15 cellular contexts compared by ENCODE assay signal in the genomic region with DNA sequence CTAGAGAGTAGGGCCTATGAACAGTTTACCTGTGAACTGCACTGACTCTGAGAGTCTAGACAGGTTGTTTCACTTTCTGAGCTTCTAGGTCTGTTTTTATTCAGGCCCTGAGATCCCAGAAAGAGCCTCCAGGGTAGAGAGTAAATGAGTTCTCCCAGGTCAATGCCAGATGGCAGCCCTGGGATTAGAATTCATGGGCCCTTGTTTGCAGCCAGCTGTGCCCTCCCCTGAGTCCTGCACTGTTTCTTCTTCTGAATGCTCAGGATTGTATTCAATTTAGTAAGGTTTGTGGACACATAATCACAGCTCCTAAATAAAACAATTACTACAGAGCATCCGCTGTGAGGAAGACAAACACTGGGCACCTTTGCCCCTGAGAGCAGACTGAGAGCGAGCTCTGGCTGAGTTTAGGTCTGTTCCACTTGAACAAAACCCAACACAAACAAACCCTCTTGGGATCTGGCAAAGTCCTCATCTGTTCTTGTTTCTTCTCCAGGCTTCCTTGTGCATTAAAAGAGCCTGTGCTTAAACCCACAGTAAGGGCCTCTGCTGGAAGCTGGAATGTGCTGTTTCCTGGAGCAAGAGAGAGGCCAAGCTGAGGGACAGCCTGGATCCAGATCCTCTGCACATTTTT. TPM values are rescaled to one million over a fixed set of nuclear protein-coding genes. Genes with fewer than 3 reads are reported as not detected.
A peak's percentile ranks its signal among the peaks of the same experiment; 100 is the strongest.
DNase-seq lines count a peak whose midpoint lies in the region; ATAC-seq and TF ChIP-seq lines count a peak whose summit lies in the region.
"Had no signal": no experiment of that assay in that cellular context is flagged by ENCODE, and none has a peak within 500 bp of the region (broad histone marks: within the 10 kb centered on the region; RNA-seq: fewer than 3 reads in every experiment).

No MANE protein-coding gene starts in this region.

- H4K91ac ChIP-seq in IMR-90 (ENCODE audit: insufficient read depth, low read depth, low read length), result no peak overlapping the region

- no peak overlapping the region for H3K4me3 ChIP-seq in IMR-90 (ENCODE audit: insufficient read depth, low read depth, low read length)
- H3K4me3 ChIP-seq: breast epithelium, SJSA1 had no signal

- in situ Hi-C loops in IMR-90 (cut with MboI; ENCODE audit: low sequenced_read_pairs), result no loop called here

- H3K56ac ChIP-seq in IMR-90 (ENCODE audit: extremely low read depth, insufficient read depth, low read length), result no peak overlapping the region

- no peak overlapping the region for H3K4ac ChIP-seq in IMR-90 (ENCODE audit: low read depth, low read length)

- H4K8ac ChIP-seq in IMR-90 (ENCODE audit: low read depth in 2 of 2, low read length in 2 of 2), result no peak overlapping the region

- dilution Hi-C loops in IMR-90 (cut with HindIII; ENCODE audit: low sequenced_read_pairs, unreplicated experiment), result no loop called here

- no peak overlapping the region for H2BK5ac ChIP-seq in IMR-90 (ENCODE audit: low read depth, low read length, poor library complexity, severe bottlenecking)

- CTCF ChIA-PET in IMR-90 (lab: Yijun Ruan, JAX), result interaction anchor here (0.7 to 1.4 kb wide), 2 partner anchors 21 to 25 kb away, joined by 3 to 7 read pairs; no protein-coding TSS in a partner anchor

- no peak overlapping the region for H2AK5ac ChIP-seq in IMR-90 (ENCODE audit: low read depth, low read length)

- H3K9ac ChIP-seq in IMR-90 (ENCODE audit: low read depth, low read length), result no peak overlapping the region

- peaks cover 56% of the 10 kb centered on the region for H4K20me1 ChIP-seq in IMR-90 (ENCODE audit: insufficient read depth, low read length)

- H3K4me1 ChIP-seq in IMR-90 (ENCODE audit: control insufficient read depth, insufficient read depth, low read length), result peaks cover 4% of the 10 kb centered on the region
- H3K4me1 ChIP-seq: SJSA1 had no signal

- no peak overlapping the region for H4K5ac ChIP-seq in IMR-90 (ENCODE audit: low read depth, low read length)

- POLR2A ChIA-PET in IMR-90 (lab: Charles Lee; ENCODE audit: unreplicated experiment), result no interaction called here

- no CpG with 5 or more reads among the region's 2 CpGs for WGBS in IMR-90 (ENCODE audit: extremely low coverage in 2 of 2, insufficient read length in 1 of 2), 2 experiments

- intact Hi-C loops in IMR-90 (cut with micrococcal nuclease), result no loop called here

- H3K79me1 ChIP-seq in IMR-90 (ENCODE audit: low read depth in 1 of 2, low read length in 2 of 2), result peaks cover 36 to 55% of the 10 kb centered on the region in 2 experiments

- ATAC-seq in IMR-90 (ENCODE audit: low read depth), result peak; percentile 63
- ATAC-seq: activated CD8-positive, alpha-beta T cell treated with anti-CD3 and anti-CD28 coated beads, Interleukin-2, amount 10 ng/mL, durations not matched to agents 7 days and 5 days had no signal

- BruUV-seq in IMR-90 (replicated peaks; lab: Mats Ljungman, UMichigan), result no TSS peak

- TF ChIP-seq CTCF in IMR-90 (conservative IDR thresholded peaks at IDR 0.05; ENCODE audit: low read depth, low read length), result no peak

- no peak overlapping the region for H2AK9ac ChIP-seq in IMR-90 (replicated peaks; ENCODE audit: low read depth, low read length, poor library complexity)

- H3K9me1 ChIP-seq in IMR-90 (ENCODE audit: insufficient read depth, low read length), result peaks cover 20% of the 10 kb centered on the region; the same call in 1 of the 2 replicates

- no peak overlapping the region for H2BK20ac ChIP-seq in IMR-90 (ENCODE audit: low read depth, low read length)

- no peak overlapping the region for H2BK15ac ChIP-seq in IMR-90 (ENCODE audit: low read depth, low read length)

- no peak for TF ChIP-seq POLR2A in IMR-90 (IDR thresholded peaks at IDR 0.05; ENCODE audit: low read depth, low read length)

- no peak overlapping the region for H2AFZ ChIP-seq in IMR-90 (replicated peaks; ENCODE audit: low read length, poor library complexity)

- no peaks in the 10 kb centered on the region for H3K36me3 ChIP-seq in IMR-90 (ENCODE audit: control insufficient read depth, insufficient read depth, low read length)
- H3K36me3 ChIP-seq: breast epithelium, SJSA1 had no signal

- peak; percentile 60 for DNase-seq in IMR-90
- peak; percentile 87 for DNase-seq in NCI-H82 (lab: John Stamatoyannopoulos, UW)
- DNase-seq in fibroblast of gingiva (ENCODE audit: low read depth), result peak; percentile 76
- DNase-seq in putamen (ENCODE audit: low spot score), result peak; percentile 22
- no peak for DNase-seq in stimulated activated CD4-positive, alpha-beta T cell treated with anti-CD3 and anti-CD28 coated beads, Interleukin-4, amount 100 ng/mL, for 1 hour
- no peak for DNase-seq in 8988T
- DNase-seq in HCEC 1CT, result no peak
- DNase-seq: activated CD8-positive, alpha-beta T cell treated with anti-CD3 and anti-CD28 coated beads, Interleukin-2, amount 10 ng/mL, durations not matched to agents 7 days and 5 days; CD4-positive, CD25-positive, alpha-beta regulatory T cell; endodermal cell; NCI-H1048; stimulated activated CD4-positive, alpha-beta T cell treated with anti-CD3 and anti-CD28 coated beads, Interleukin-2, amount 100 ng/mL, for 24 hours had no signal

- H3K27me3 ChIP-seq in IMR-90 (ENCODE audit: control insufficient read depth, insufficient read depth, low read length), result no peaks in the 10 kb centered on the region
- H3K27me3 ChIP-seq: breast epithelium, SJSA1 had no signal

- TF ChIP-seq RAD21 in IMR-90 (IDR thresholded peaks at IDR 0.05; ENCODE audit: low read length), result no peak

- H3K18ac ChIP-seq in IMR-90 (ENCODE audit: low read depth, low read length), result no peak overlapping the region

- no peak overlapping the region for H3K14ac ChIP-seq in IMR-90 (replicated peaks; ENCODE audit: low read depth, low read length)

- no peak overlapping the region for H2BK120ac ChIP-seq in IMR-90 (ENCODE audit: low read depth, low read length)

- no peaks in the 10 kb centered on the region for H3K9me3 ChIP-seq in IMR-90 (ENCODE audit: control insufficient read depth, insufficient read depth, low read length)
- H3K9me3 ChIP-seq: breast epithelium, SJSA1 had no signal

- H3K27ac ChIP-seq in IMR-90 (ENCODE audit: insufficient read depth, low read length), result no peak overlapping the region
- H3K27ac ChIP-seq: breast epithelium, SJSA1 had no signal

- no peak overlapping the region for H3K4me2 ChIP-seq in IMR-90 (ENCODE audit: low read depth, low read length)

- H3K23ac ChIP-seq in IMR-90 (ENCODE audit: low read depth, low read length), result no peak overlapping the region

TF ChIP-seq in IMR-90, 13 proteins besides CTCF, POLR2A, EP300 and RAD21:
- TF ChIP-seq SMC3 (IDR thresholded peaks at IDR 0.05; ENCODE audit: low read depth, low read length), result no peak
- TF ChIP-seq, protein P1, sequence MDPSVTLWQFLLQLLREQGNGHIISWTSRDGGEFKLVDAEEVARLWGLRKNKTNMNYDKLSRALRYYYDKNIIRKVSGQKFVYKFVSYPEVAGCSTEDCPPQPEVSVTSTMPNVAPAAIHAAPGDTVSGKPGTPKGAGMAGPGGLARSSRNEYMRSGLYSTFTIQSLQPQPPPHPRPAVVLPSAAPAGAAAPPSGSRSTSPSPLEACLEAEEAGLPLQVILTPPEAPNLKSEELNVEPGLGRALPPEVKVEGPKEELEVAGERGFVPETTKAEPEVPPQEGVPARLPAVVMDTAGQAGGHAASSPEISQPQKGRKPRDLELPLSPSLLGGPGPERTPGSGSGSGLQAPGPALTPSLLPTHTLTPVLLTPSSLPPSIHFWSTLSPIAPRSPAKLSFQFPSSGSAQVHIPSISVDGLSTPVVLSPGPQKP (IDR thresholded peaks at IDR 0.05; ENCODE audit: borderline replicate concordance, low read depth, low read length), result no peak
- no peak for TF ChIP-seq RFX5 (IDR thresholded peaks at IDR 0.05; ENCODE audit: low read depth, low read length)
- no peak for TF ChIP-seq MAFK (IDR thresholded peaks at IDR 0.05; ENCODE audit: low read depth, low read length)
- TF ChIP-seq CHD1 (IDR thresholded peaks at IDR 0.05; ENCODE audit: low read depth, low read length), result no peak

RNA-seq across cellular contexts. Expression of gene FAM219A, which starts 29.9 kb away (rescaled TPM):
- total RNA-seq in IMR-90 (2012; rRNA removed), result 4.8 and 5.6 TPM in 2 replicates
- 20.1 and 20.8 TPM in 2 replicates for polyA plus RNA-seq in IMR-90 (2012; rRNA removed)
- polyA plus RNA-seq in IMR-90 (2012; cell fraction: cytosol; rRNA removed), result 11.2 and 15.7 TPM in 2 replicates
- polyA plus RNA-seq in IMR-90 (2012; cell fraction: nucleus; rRNA removed; ENCODE audit: low replicate concordance), result 56.7 and 66.7 TPM in 2 replicates

RNA-seq across cellular contexts. Expression of gene DNAI1, which starts 30.2 kb away (rescaled TPM):
- not detected in 2 replicates for total RNA-seq in IMR-90 (2012; rRNA removed)
- polyA plus RNA-seq in IMR-90 (2012; rRNA removed), result not detected in 2 replicates
- not detected in 2 replicates for polyA plus RNA-seq in IMR-90 (2012; cell fraction: cytosol; rRNA removed)
- polyA plus RNA-seq in IMR-90 (2012; cell fraction: nucleus; rRNA removed; ENCODE audit: low replicate concordance), result 0.06 TPM in 1 of 2 replicates, not detected in the other
- total RNA-seq: activated CD8-positive, alpha-beta T cell treated with anti-CD3 and anti-CD28 coated beads, Interleukin-2, amount 10 ng/mL, durations not matched to agents 7 days and 5 days; CD4-positive, CD25-positive, alpha-beta regulatory T cell; kidney epithelial cell; SJSA1 had no signal
- polyA plus RNA-seq: CD4-positive, CD25-positive, alpha-beta regulatory T cell had no signal

RNA-seq across cellular contexts. Expression of gene MYORG, which starts 51.7 kb away (rescaled TPM):
- 0.36 and 0.56 TPM in 2 replicates for total RNA-seq in IMR-90 (2012; rRNA removed)
- 0.60 TPM in 2 replicates for polyA plus RNA-seq in IMR-90 (2012; rRNA removed)
- 0.24 and 0.52 TPM in 2 replicates for polyA plus RNA-seq in IMR-90 (2012; cell fraction: cytosol; rRNA removed)
- 0.25 and 0.29 TPM in 2 replicates for polyA plus RNA-seq in IMR-90 (2012; cell fraction: nucleus; rRNA removed; ENCODE audit: low replicate concordance)

Comparison
In these comparisons a context has a peak if more than half of its experiments do, and no peak if none do; other contexts are left out.
1. DNase-seq: peak in IMR-90 (single experiment), NCI-H82 (single experiment), fibroblast of gingiva (single experiment) and putamen (single experiment); none in stimulated activated CD4-positive, alpha-beta T cell treated with anti-CD3 and anti-CD28 coated beads, Interleukin-4, amount 100 ng/mL, for 1 hour (single experiment), 8988T (single experiment) and HCEC 1CT (single experiment).